Comparison of ENCODE assay signal across 2 cellular contexts in genomic region chr3:68996356-68996995, GRCh38.
TF ChIP-seq lines count a peak whose summit lies in the region.

No MANE protein-coding gene starts in this region.

TF ChIP-seq in GM23338, 12 proteins besides CTCF, POLR2A, EP300 and RAD21:
- TF ChIP-seq JUNB (IDR thresholded peaks at IDR 0.05; ENCODE audit: unreplicated experiment) (no peak), EZH2 (IDR thresholded peaks at IDR 0.05; ENCODE audit: low read depth, unreplicated experiment) (no peak), ETS1 (IDR thresholded peaks at IDR 0.05) (no peak)

TF ChIP-seq in GM12878, 131 proteins besides CTCF, POLR2A, EP300 and RAD21:
- TF ChIP-seq MXI1 (IDR thresholded peaks at IDR 0.05; ENCODE audit: low read depth, low read length) (no peak), NBN (IDR thresholded peaks at IDR 0.05) (no peak)
